In genomic region chr22:34833982-34834510, GRCh38 we compare ENCODE assay signal across 17 cellular contexts.
"Had no signal": no experiment of that assay in that cellular context is flagged by ENCODE, and none has a peak within 500 bp of the region (broad histone marks: within the 10 kb centered on the region; RNA-seq: fewer than 3 reads in every experiment).

No MANE protein-coding gene starts in this region.

- H3K36me3 ChIP-seq: spleen, thoracic aorta, upper lobe of left lung had no signal

- ATAC-seq: activated CD8-positive, alpha-beta T cell treated with anti-CD3 and anti-CD28 coated beads, Interleukin-2, amount 10 ng/mL, durations not matched to agents 7 days and 5 days; activated naive CD8-positive, alpha-beta T cell treated with anti-CD3 and anti-CD28 coated beads, Interleukin-2, amount 50 U/mL, for 24 hours; mucosa of descending colon had no signal

- H3K27ac ChIP-seq: coronary artery, spleen, thoracic aorta, upper lobe of left lung, VCaP had no signal

- H3K4me1 Mint-ChIP-seq: activated naive CD8-positive, alpha-beta T cell treated with anti-CD3 and anti-CD28 coated beads, Interleukin-2, amount 50 U/mL, for 24 hours; memory B cell had no signal

- H3K4me1 ChIP-seq: spleen, upper lobe of left lung had no signal

- H3K9me3 ChIP-seq: mucosa of descending colon, spleen, thoracic aorta, upper lobe of left lung had no signal

- H3K4me3 Mint-ChIP-seq: activated CD8-positive, alpha-beta T cell treated with anti-CD3 and anti-CD28 coated beads, Interleukin-2, amount 10 ng/mL, durations not matched to agents 7 days and 5 days; activated naive CD8-positive, alpha-beta T cell treated with anti-CD3 and anti-CD28 coated beads, Interleukin-2, amount 50 U/mL, for 24 hours; activated T-helper 1 cell treated with anti-CD3 and anti-CD28 coated beads, Interleukin-12 subunit alpha, Interleukin-12 subunit beta, Interleukin-2, Interleukin-4 antibody, amounts not matched to agents 30 ng/mL and 10 ng/mL and 1 ng/mL, durations not matched to agents 14 hours and 24 hours and 36 hours; memory B cell had no signal

- DNase-seq: activated CD4-positive, alpha-beta T cell treated with anti-CD3 and anti-CD28 coated beads for 1 hour; activated CD4-positive, alpha-beta T cell treated with anti-CD3 and anti-CD28 coated beads, Interleukin-2, amount 50 U/mL, for 1 hour; activated CD8-positive, alpha-beta T cell treated with anti-CD3 and anti-CD28 coated beads, Interleukin-2, amount 10 ng/mL, durations not matched to agents 7 days and 5 days; activated gamma-delta T cell; activated naive CD4-positive, alpha-beta T cell treated with anti-CD3 and anti-CD28 coated beads, Interleukin-2, amount 50 U/mL, for 16 hours; activated naive CD8-positive, alpha-beta T cell treated with anti-CD3 and anti-CD28 coated beads, Interleukin-2, amount 50 U/mL, for 24 hours; cerebellar nuclear complex; mucosa of descending colon; spleen; stimulated activated CD4-positive, alpha-beta T cell treated with anti-CD3 and anti-CD28 coated beads, Interleukin-4, amount 100 ng/mL, for 24 hours; stimulated activated naive CD4-positive, alpha-beta T cell treated with Interleukin-2 at 50 U/mL for 16 hours; upper lobe of left lung had no signal

- H3K27ac Mint-ChIP-seq: activated CD8-positive, alpha-beta T cell treated with anti-CD3 and anti-CD28 coated beads, Interleukin-2, amount 10 ng/mL, durations not matched to agents 7 days and 5 days; activated naive CD8-positive, alpha-beta T cell treated with anti-CD3 and anti-CD28 coated beads, Interleukin-2, amount 50 U/mL, for 24 hours; activated T-helper 1 cell treated with anti-CD3 and anti-CD28 coated beads, Interleukin-12 subunit alpha, Interleukin-12 subunit beta, Interleukin-2, Interleukin-4 antibody, amounts not matched to agents 30 ng/mL and 10 ng/mL and 1 ng/mL, durations not matched to agents 14 hours and 24 hours and 36 hours; memory B cell had no signal

- H3K27me3 ChIP-seq: spleen, upper lobe of left lung had no signal

- H3K36me3 Mint-ChIP-seq: memory B cell had no signal

- H3K9me3 Mint-ChIP-seq: activated T-helper 1 cell treated with anti-CD3 and anti-CD28 coated beads, Interleukin-12 subunit alpha, Interleukin-12 subunit beta, Interleukin-2, Interleukin-4 antibody, amounts not matched to agents 30 ng/mL and 10 ng/mL and 1 ng/mL, durations not matched to agents 14 hours and 24 hours and 36 hours had no signal

- H3K4me3 ChIP-seq: coronary artery, mucosa of descending colon, spleen, thoracic aorta, upper lobe of left lung had no signal
